Comparison of ENCODE assay signal across 8 cellular contexts in the genomic region with DNA sequence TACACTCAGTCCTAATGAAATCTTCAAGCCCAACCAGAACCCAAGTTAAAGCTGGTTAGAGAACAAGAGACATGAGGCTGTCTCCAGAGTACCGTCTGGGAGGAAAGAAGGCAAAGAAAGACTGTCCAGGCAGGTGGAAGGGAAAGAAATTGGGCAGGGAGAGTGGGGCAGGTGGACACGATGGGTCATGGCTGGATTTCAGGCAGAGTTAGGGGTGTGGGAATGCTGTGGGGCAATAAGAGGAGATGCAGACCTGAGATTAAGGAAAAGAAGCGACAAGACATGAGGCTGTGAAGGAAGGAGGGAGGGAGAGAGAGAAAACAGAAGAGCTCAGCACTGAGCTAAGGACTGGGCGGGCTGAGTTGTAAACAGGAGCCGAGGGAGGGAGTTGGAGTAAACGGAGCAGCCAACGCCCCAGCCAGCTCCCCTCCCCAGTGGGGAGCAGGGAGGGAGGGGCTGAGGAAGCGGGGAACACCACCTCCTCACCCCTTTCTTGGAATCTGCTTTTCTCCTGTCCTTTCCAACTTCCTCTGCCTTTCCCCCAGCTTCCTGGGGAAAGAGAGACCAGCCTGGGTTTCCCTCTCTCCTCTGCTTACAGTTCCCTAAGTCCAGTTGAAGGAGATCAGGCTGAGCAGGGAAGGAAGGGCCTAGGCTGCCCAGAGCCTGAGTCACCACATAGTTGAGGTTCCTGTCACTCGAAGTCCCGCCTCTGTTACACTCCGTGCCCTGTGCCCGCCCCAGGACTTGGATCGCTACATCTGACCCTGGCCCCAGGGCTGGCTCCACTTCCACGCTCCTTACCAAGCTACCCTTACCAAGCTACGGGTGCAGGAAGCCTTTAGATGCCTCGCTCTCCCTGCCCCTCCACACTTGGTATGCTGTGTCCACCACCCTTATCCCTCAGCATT. TPM values are rescaled to one million over a fixed set of nuclear protein-coding genes. Genes with fewer than 3 reads are reported as not detected.
DNase-seq lines count a peak whose midpoint lies in the region; ATAC-seq, FAIRE-seq and TF ChIP-seq lines count a peak whose summit lies in the region.

No MANE protein-coding gene starts in this region.

- H3K27ac ChIP-seq in brain microvascular endothelial cell: peak overlapping the region; percentile 86
- peak overlapping the region; percentile 95 to 98 for H3K27ac ChIP-seq in small intestine (ENCODE audit: low read depth in 1 of 2, low read length in 1 of 2)

- H3K36me3 ChIP-seq in brain microvascular endothelial cell (replicated peaks) (peaks cover 11% of the 10 kb centered on the region), small intestine (ENCODE audit: control insufficient read depth in 2 of 2, insufficient read depth in 2 of 2, low read length in 2 of 2) (no peaks in the 10 kb centered on the region)

- H3K27me3 ChIP-seq in brain microvascular endothelial cell (replicated peaks): no peaks in the 10 kb centered on the region
- H3K27me3 ChIP-seq in small intestine (ENCODE audit: control insufficient read depth in 2 of 2, insufficient read depth in 2 of 2, low read length in 2 of 2): no peaks in the 10 kb centered on the region

- 8 to 13% (median 13%) methylated on average over 11 to 16 of the region's 16 CpGs for WGBS in small intestine, 3 donors

- in situ Hi-C loops in brain microvascular endothelial cell (cut with HindIII; ENCODE audit: low pct_ligation_motif_present, low sequenced_read_pairs): loop anchor here (25.0 kb wide), 1 partner anchor 166 kb away; no protein-coding TSS in a partner anchor

- H3K4me3 ChIP-seq in brain microvascular endothelial cell (ENCODE audit: low read depth, low read length) (peak overlapping the region; percentile 40), small intestine (ENCODE audit: low read depth in 1 of 2, low read length in 2 of 2) (no peak overlapping the region)

- TF ChIP-seq CTCF in brain microvascular endothelial cell (IDR thresholded peaks at IDR 0.05; ENCODE audit: low read depth, low read length, missing control alignments): no peak

- no peaks in the 10 kb centered on the region for H3K9me3 ChIP-seq in small intestine (ENCODE audit: control insufficient read depth, low read depth)

- H3K4me1 ChIP-seq in small intestine (ENCODE audit: control insufficient read depth in 2 of 2, insufficient read depth in 1 of 2, low read depth in 1 of 2, low read length in 1 of 2): peaks cover 10 to 41% of the 10 kb centered on the region in 2 donors

- no peak for FAIRE-seq in small intestine (lab: Jason Lieb, UNC)

- ATAC-seq in HG03521 (IDR thresholded peaks at IDR 0.05; ENCODE audit: unreplicated experiment): no peak
- ATAC-seq in GM21529 (IDR thresholded peaks at IDR 0.05; ENCODE audit: unreplicated experiment): no peak

- peak; percentile 59 for DNase-seq in stimulated activated CD4-positive, alpha-beta T cell treated with anti-CD3 and anti-CD28 coated beads, Interleukin-15, amount 100 ng/mL, for 24 hours
- DNase-seq in stimulated activated CD4-positive, alpha-beta T cell treated with anti-CD3 and anti-CD28 coated beads, Interleukin-12 subunit alpha, Interleukin-12 subunit beta, amount 100 ng/mL, for 4 hours: no peak
- peak; percentile 48 for DNase-seq in SKM-1 treated with dmso at 0.1 percent for 144 hours (lab: John Stamatoyannopoulos, UW; ENCODE audit: unreplicated experiment)
- peak; percentile 94 for DNase-seq in brain microvascular endothelial cell
- peak; percentile 63 for DNase-seq in iPS-NIHi7 (ENCODE audit: extremely low spot score)
- peak; percentile 98 for DNase-seq in small intestine

RNA-seq across cellular contexts. Expression of a gene that starts 6.6 kb away (rescaled TPM):
- polyA plus RNA-seq in small intestine: 100 to 1,000 TPM in 1 of 3 donors, 10 to 100 TPM in 2; 72.1 to 110 (median 74.0) TPM

RNA-seq across cellular contexts. Expression of a gene that starts 20.5 kb away (rescaled TPM):
- polyA plus RNA-seq in small intestine: 1,000 to 10,000 TPM; 1,124 to 2,500 (median 1,741) TPM

RNA-seq across cellular contexts. Expression of a gene that starts 38.1 kb away (rescaled TPM):
- 10 to 100 TPM in 2 of 3 donors, 1 to 10 TPM in 1; 7.8 to 20.1 (median 13.7) TPM for polyA plus RNA-seq in small intestine

RNA-seq across cellular contexts. Expression of a gene that starts 48.5 kb away (rescaled TPM):
- polyA plus RNA-seq in small intestine: 10 to 100 TPM; 40.5 to 64.7 (median 40.9) TPM

RNA-seq across cellular contexts. Expression of a gene that starts 59.4 kb away (rescaled TPM):
- polyA plus RNA-seq in small intestine: 10 to 100 TPM; 28.8 to 46.2 (median 42.3) TPM
